ENCODE assay signal across 10 cellular contexts in genomic region chrX:17082831-17083230, GRCh38.
DNase-seq lines count a peak whose midpoint lies in the region; ATAC-seq and TF ChIP-seq lines count a peak whose summit lies in the region.
"Had no signal": no experiment of that assay in that cellular context is flagged by ENCODE, and none has a peak within 500 bp of the region (broad histone marks: within the 10 kb centered on the region; RNA-seq: fewer than 3 reads in every experiment).

No MANE protein-coding gene starts in this region.

- no peak overlapping the region for H3K4me3 ChIP-seq in HAP-1
- H3K4me3 ChIP-seq in brain microvascular endothelial cell (ENCODE audit: low read depth, low read length) = no peak overlapping the region

- DNase-seq in HAP-1 (ENCODE audit: low spot score in 2 of 2) (peak; percentile 37 to 71), NCI-H2171 (lab: John Stamatoyannopoulos, UW) (peak; percentile 39), brain microvascular endothelial cell (no peak), osteocyte (ENCODE audit: extremely low spot score, unreplicated experiment) (no peak)
- no peak for DNase-seq in stimulated activated CD4-positive, alpha-beta T cell treated with anti-CD3 and anti-CD28 coated beads, Interleukin-2, amount 100 ng/mL, for 24 hours
- DNase-seq in activated CD4-positive, alpha-beta T cell treated with anti-CD3 and anti-CD28 coated beads, Interleukin-2, amount 10 ng/mL, durations not matched to agents 24 days and 14 days = no peak
- DNase-seq: aorta had no signal

- no peaks in the 10 kb centered on the region; the same call in 1 of the 2 replicates for H3K27me3 ChIP-seq in HAP-1 (ENCODE audit: low read depth)
- H3K27me3 ChIP-seq in brain microvascular endothelial cell (replicated peaks) = no peaks in the 10 kb centered on the region

- H3K4me1 Mint-ChIP-seq in osteocyte (ENCODE audit: unreplicated experiment) = peaks cover 6% of the 10 kb centered on the region
- no peaks in the 10 kb centered on the region for H3K4me1 Mint-ChIP-seq in activated CD4-positive, alpha-beta T cell treated with anti-CD3 and anti-CD28 coated beads, Interleukin-2, amount 10 ng/mL, durations not matched to agents 24 days and 14 days

- H3K36me3 ChIP-seq in HAP-1 (replicated peaks) = no peaks in the 10 kb centered on the region
- no peaks in the 10 kb centered on the region for H3K36me3 ChIP-seq in brain microvascular endothelial cell (replicated peaks)

- intact Hi-C loops in activated CD4-positive, alpha-beta T cell treated with anti-CD3 and anti-CD28 coated beads, Interleukin-2, amount 10 ng/mL, durations not matched to agents 24 days and 14 days (cut with micrococcal nuclease) = no loop called here

- no peaks in the 10 kb centered on the region; the same call in 1 of the 2 replicates for H3K4me1 ChIP-seq in HAP-1

- no peak overlapping the region for H3K4me3 Mint-ChIP-seq in osteocyte (ENCODE audit: unreplicated experiment)
- H3K4me3 Mint-ChIP-seq in activated CD4-positive, alpha-beta T cell treated with anti-CD3 and anti-CD28 coated beads, Interleukin-2, amount 10 ng/mL, durations not matched to agents 24 days and 14 days = no peak overlapping the region

- H3K9me3 ChIP-seq in HAP-1 = no peaks in the 10 kb centered on the region

- H3K36me3 Mint-ChIP-seq in osteocyte (ENCODE audit: unreplicated experiment) = no peaks in the 10 kb centered on the region
- no peaks in the 10 kb centered on the region for H3K36me3 Mint-ChIP-seq in activated CD4-positive, alpha-beta T cell treated with anti-CD3 and anti-CD28 coated beads, Interleukin-2, amount 10 ng/mL, durations not matched to agents 24 days and 14 days (ENCODE audit: low read depth)

- in situ Hi-C loops in HAP-1 (cut with MboI; ENCODE audit: low sequenced_read_pairs) (no loop called here), brain microvascular endothelial cell (cut with HindIII; ENCODE audit: low pct_ligation_motif_present, low sequenced_read_pairs) (no loop called here)

- H3K9me3 Mint-ChIP-seq in osteocyte (ENCODE audit: unreplicated experiment) = no peaks in the 10 kb centered on the region
- H3K9me3 Mint-ChIP-seq in activated CD4-positive, alpha-beta T cell treated with anti-CD3 and anti-CD28 coated beads, Interleukin-2, amount 10 ng/mL, durations not matched to agents 24 days and 14 days = no peaks in the 10 kb centered on the region

- TF ChIP-seq CTCF in brain microvascular endothelial cell (IDR thresholded peaks at IDR 0.05; ENCODE audit: low read depth, low read length, missing control alignments) = peak; percentile 11
- peak; percentile 34 for TF ChIP-seq CTCF in osteocyte (IDR thresholded peaks at IDR 0.05)

- H3K27ac ChIP-seq in brain microvascular endothelial cell = no peak overlapping the region
- H3K27ac ChIP-seq: HL-60 had no signal

- ATAC-seq in HG03442 (IDR thresholded peaks at IDR 0.05; ENCODE audit: unreplicated experiment) = no peak
- ATAC-seq in HG03097 (IDR thresholded peaks at IDR 0.05; ENCODE audit: low FRiP score, unreplicated experiment) = no peak

- no peak overlapping the region for H3K27ac Mint-ChIP-seq in osteocyte (ENCODE audit: unreplicated experiment)
- H3K27ac Mint-ChIP-seq in activated CD4-positive, alpha-beta T cell treated with anti-CD3 and anti-CD28 coated beads, Interleukin-2, amount 10 ng/mL, durations not matched to agents 24 days and 14 days = no peak overlapping the region

- H3K27me3 Mint-ChIP-seq in osteocyte (ENCODE audit: unreplicated experiment) = peaks cover 26% of the 10 kb centered on the region
- peaks cover 3% of the 10 kb centered on the region for H3K27me3 Mint-ChIP-seq in activated CD4-positive, alpha-beta T cell treated with anti-CD3 and anti-CD28 coated beads, Interleukin-2, amount 10 ng/mL, durations not matched to agents 24 days and 14 days

Comparison
In these comparisons a context has a peak if more than half of its experiments do, and no peak if none do; other contexts are left out.
1. DNase-seq: peak in HAP-1 (2 of 2) and NCI-H2171 (single experiment); none in brain microvascular endothelial cell (single experiment), osteocyte (single experiment), stimulated activated CD4-positive, alpha-beta T cell treated with anti-CD3 and anti-CD28 coated beads, Interleukin-2, amount 100 ng/mL, for 24 hours (0 of 2) and activated CD4-positive, alpha-beta T cell treated with anti-CD3 and anti-CD28 coated beads, Interleukin-2, amount 10 ng/mL, durations not matched to agents 24 days and 14 days (single experiment).